In genomic region chr7:46155367-46155766, GRCh38 we compare ENCODE assay signal across 1 cellular context.
A peak's percentile ranks its signal among the peaks of the same experiment; 100 is the strongest.
TF ChIP-seq lines count a peak whose summit lies in the region.

No MANE protein-coding gene starts in this region.

TF ChIP-seq in HepG2, 621 proteins besides CTCF, POLR2A, EP300 and RAD21 (continued from another document and continues in another):
- TF ChIP-seq HNF1B (CRISPR knock-in tag; IDR thresholded peaks at IDR 0.05) (no peak), RORA (CRISPR knock-in tag; IDR thresholded peaks at IDR 0.05) (no peak), MAZ (IDR thresholded peaks at IDR 0.05; ENCODE audit: borderline replicate concordance, low read depth, low read length) (no peak), MAZ (CRISPR knock-in tag; IDR thresholded peaks at IDR 0.05; ENCODE audit: low read depth) (no peak), ZNF770 (CRISPR knock-in tag; IDR thresholded peaks at IDR 0.05) (no peak), FOXA1 (IDR thresholded peaks at IDR 0.05) (no peak), FOXA1 (CRISPR knock-in tag; IDR thresholded peaks at IDR 0.05) (0 out of 2 replicates have a peak, but pooled peaks have one; percentile 23), SRF (IDR thresholded peaks at IDR 0.05; ENCODE audit: low read depth, low read length) (no peak), NFKB2 (CRISPR knock-in tag; IDR thresholded peaks at IDR 0.05; ENCODE audit: borderline replicate concordance) (no peak), BHLHE40 (IDR thresholded peaks at IDR 0.05; ENCODE audit: low read length) (peak; percentile 58; the same call in 1 of the 2 replicates), HBP1 (CRISPR knock-in tag; IDR thresholded peaks at IDR 0.05; ENCODE audit: low read depth) (no peak), ATF2 (CRISPR knock-in tag; IDR thresholded peaks at IDR 0.05) (no peak), ZFP82 (CRISPR knock-in tag; IDR thresholded peaks at IDR 0.05; ENCODE audit: borderline replicate concordance) (no peak), CEBPB (IDR thresholded peaks at IDR 0.05; ENCODE audit: borderline replicate concordance, low read depth, low read length) (peak; percentile 22; the same call in 1 of the 2 replicates), ZMAT3 (CRISPR knock-in tag; conservative IDR thresholded peaks at IDR 0.05) (no peak), SIN3A (IDR thresholded peaks at IDR 0.05; ENCODE audit: borderline replicate concordance, low read depth, low read length) (no peak), ARID5B (CRISPR knock-in tag; IDR thresholded peaks at IDR 0.05) (peak; percentile 78), GATAD2A (CRISPR knock-in tag; IDR thresholded peaks at IDR 0.05) (peak; percentile 65), ZIK1 (CRISPR knock-in tag; IDR thresholded peaks at IDR 0.05; ENCODE audit: borderline replicate concordance, low read depth) (no peak), ZNF296 (CRISPR knock-in tag; conservative IDR thresholded peaks at IDR 0.05) (no peak), SMYD3 (CRISPR knock-in tag; IDR thresholded peaks at IDR 0.05) (no peak), RNF219 (CRISPR knock-in tag; IDR thresholded peaks at IDR 0.05) (no peak), SMC3 (IDR thresholded peaks at IDR 0.05; ENCODE audit: low read length) (peak; percentile 15; the same call in 1 of the 2 replicates), EEA1 (CRISPR knock-in tag; IDR thresholded peaks at IDR 0.05; ENCODE audit: borderline replicate concordance) (no peak), SKIL (CRISPR knock-in tag; IDR thresholded peaks at IDR 0.05; ENCODE audit: borderline replicate concordance) (no peak), NFE2L2 (IDR thresholded peaks at IDR 0.05; ENCODE audit: low read length) (no peak), ZNF354B (CRISPR knock-in tag; IDR thresholded peaks at IDR 0.05) (no peak), REL (CRISPR knock-in tag; conservative IDR thresholded peaks at IDR 0.05) (no peak), GTF2F1 (IDR thresholded peaks at IDR 0.05; ENCODE audit: low read length) (no peak), ASH2L (IDR thresholded peaks at IDR 0.05; ENCODE audit: insufficient read length, low read depth, low read length) (peak; percentile 90), ZNF781 (CRISPR knock-in tag; IDR thresholded peaks at IDR 0.05; ENCODE audit: borderline replicate concordance, not compliant biosample characterization) (no peak), KLF12 (CRISPR knock-in tag; IDR thresholded peaks at IDR 0.05; ENCODE audit: borderline replicate concordance) (no peak), HMG20A (CRISPR knock-in tag; IDR thresholded peaks at IDR 0.05; ENCODE audit: borderline replicate concordance) (peak; percentile 76; the same call in 1 of the 2 replicates), LCORL (IDR thresholded peaks at IDR 0.05) (no peak), LCORL (CRISPR knock-in tag; IDR thresholded peaks at IDR 0.05) (no peak), REST (IDR thresholded peaks at IDR 0.05; ENCODE audit: borderline replicate concordance in 1 of 2, low read depth in 1 of 2, low read length in 2 of 2) (no peak), ZNF556 (CRISPR knock-in tag; IDR thresholded peaks at IDR 0.05; ENCODE audit: borderline replicate concordance) (no peak), ZNF431 (CRISPR knock-in tag; IDR thresholded peaks at IDR 0.05; ENCODE audit: borderline replicate concordance, low read depth) (no peak), ZEB1 (IDR thresholded peaks at IDR 0.05; ENCODE audit: insufficient replicate concordance, low read depth) (no peak), ZNF17 (CRISPR knock-in tag; IDR thresholded peaks at IDR 0.05) (no peak), ELK4 (CRISPR knock-in tag; IDR thresholded peaks at IDR 0.05; ENCODE audit: borderline replicate concordance) (no peak), ZNF235 (CRISPR knock-in tag; IDR thresholded peaks at IDR 0.05; ENCODE audit: borderline replicate concordance) (no peak), ZNF644 (CRISPR knock-in tag; IDR thresholded peaks at IDR 0.05; ENCODE audit: low read depth) (0 out of 2 replicates have a peak, but pooled peaks have one; percentile 19), ZNF333 (CRISPR knock-in tag; IDR thresholded peaks at IDR 0.05; ENCODE audit: borderline replicate concordance) (no peak), XRCC5 (optimal IDR thresholded peaks at IDR 0.05; ENCODE audit: low read length) (no peak), HNF4A (CRISPR knock-in tag; IDR thresholded peaks at IDR 0.05) (peak; percentile 87)
